In genomic region chr11:74729397-74729796, GRCh38 we compare ENCODE assay signal across 27 cellular contexts. TPM values are rescaled to one million over a fixed set of nuclear protein-coding genes. Genes with fewer than 3 reads are reported as not detected.
A peak's percentile ranks its signal among the peaks of the same experiment; 100 is the strongest.
DNase-seq lines count a peak whose midpoint lies in the region; ATAC-seq, FAIRE-seq and TF ChIP-seq lines count a peak whose summit lies in the region.
"Had no signal": no experiment of that assay in that cellular context is flagged by ENCODE, and none has a peak within 500 bp of the region (broad histone marks: within the 10 kb centered on the region; RNA-seq: fewer than 3 reads in every experiment).

No MANE protein-coding gene starts in this region.

- H3K4me1 Mint-ChIP-seq in nephron = peaks cover 21% of the 10 kb centered on the region

- ATAC-seq in Right ventricle myocardium inferior (no peak), HG02973 (IDR thresholded peaks at IDR 0.05; ENCODE audit: unreplicated experiment) (no peak)

- peak overlapping the region; percentile 27 to 50 (median 35) for H3K4me3 Mint-ChIP-seq in nephron
- H3K4me3 Mint-ChIP-seq: CD4-positive, alpha-beta T cell had no signal

- TF ChIP-seq POLR2A in uterus (IDR thresholded peaks at IDR 0.05) = no peak
- no peak for TF ChIP-seq POLR2A in thyroid gland (IDR thresholded peaks at IDR 0.05)

- DNase-seq in left ventricle myocardium inferior (no peak), Right ventricle myocardium inferior (ENCODE audit: missing footprints) (no peak), small intestine (peak; percentile 26), uterus (peak in 1 of 2 donors; percentile 10), thyroid gland (no peak)
- DNase-seq: 8988T; ACHN; AML-193; BE2C; CD4-positive, alpha-beta T cell; CD8-positive, alpha-beta memory T cell; DMS 273 treated with DMSO at 0.1 percent for 48 hours; DMS79; EL; GDM1; GM23248; H7; HCEC 1CT had no signal

- no peak for TF ChIP-seq CTCF in left ventricle myocardium inferior (IDR thresholded peaks at IDR 0.05; ENCODE audit: borderline replicate concordance)
- TF ChIP-seq CTCF in nephron (IDR thresholded peaks at IDR 0.05; ENCODE audit: unreplicated experiment in 3 of 3) = no peak
- no peak for TF ChIP-seq CTCF in uterus (IDR thresholded peaks at IDR 0.05)
- no peak for TF ChIP-seq CTCF in thyroid gland (IDR thresholded peaks at IDR 0.05)

- H3K4me3 ChIP-seq in left ventricle myocardium inferior = peak overlapping the region; percentile 63
- H3K4me3 ChIP-seq in small intestine (ENCODE audit: low read depth in 1 of 2, low read length in 2 of 2) = no peak overlapping the region
- no peak overlapping the region for H3K4me3 ChIP-seq in uterus
- H3K4me3 ChIP-seq in thyroid gland (replicated peaks in 1 of 3) = no peak overlapping the region
- H3K4me3 ChIP-seq: A549; BLaER1 treated with 17β-estradiol and CSF1 and Interleukin-3, amounts not matched to agents 10 nM and 100 nM; GM23248 had no signal

- no peaks in the 10 kb centered on the region for H3K9me3 ChIP-seq in left ventricle myocardium inferior (replicated peaks)
- H3K9me3 ChIP-seq in small intestine (ENCODE audit: control insufficient read depth, low read depth) = no peaks in the 10 kb centered on the region
- H3K9me3 ChIP-seq in uterus = no peaks in the 10 kb centered on the region
- H3K9me3 ChIP-seq in thyroid gland = no peaks in the 10 kb centered on the region
- H3K9me3 ChIP-seq: A549, BE2C had no signal

- intact Hi-C loops in left ventricle myocardium inferior (cut with micrococcal nuclease) = loop anchor here (10.0 kb wide), 1 partner anchor 95 kb away; no protein-coding TSS in a partner anchor
- intact Hi-C loops in Right ventricle myocardium inferior (cut with DNase I) = loop anchor here (5.0 kb wide), 1 partner anchor 92 kb away; no protein-coding TSS in a partner anchor
- intact Hi-C loops in uterus (cut with DNase I; ENCODE audit: low total_unique reads) = no loop called here
- intact Hi-C loops in thyroid gland (cut with DNase I) = loop anchor here (5.0 to 10.0 kb wide), 2 partner anchors 95 to 117 kb away; no protein-coding TSS in a partner anchor

- FAIRE-seq in small intestine (lab: Jason Lieb, UNC) = no peak
- FAIRE-seq: A549, D721Med, GM12891, GM18507, H1 had no signal

- peaks cover 52% of the 10 kb centered on the region for H3K27me3 ChIP-seq in left ventricle myocardium inferior (ENCODE audit: low read depth)
- peaks cover 7 to 18% of the 10 kb centered on the region in 2 donors for H3K27me3 ChIP-seq in small intestine (ENCODE audit: control insufficient read depth in 2 of 2, insufficient read depth in 2 of 2, low read length in 2 of 2)
- no peaks in the 10 kb centered on the region for H3K27me3 ChIP-seq in uterus
- no peaks in the 10 kb centered on the region for H3K27me3 ChIP-seq in thyroid gland

- no peaks in the 10 kb centered on the region for H3K36me3 Mint-ChIP-seq in nephron (ENCODE audit: low read depth)
- H3K36me3 Mint-ChIP-seq: CD8-positive, alpha-beta memory T cell had no signal

- 34 to 71% (median 60%) methylated on average over 4 of the region's 4 CpGs for WGBS in small intestine, 3 donors
- WGBS in thyroid gland, 2 donors = 84% methylated on average over 4 of the region's 4 CpGs

- H3K4me1 ChIP-seq in left ventricle myocardium inferior (peaks cover 24% of the 10 kb centered on the region), small intestine (ENCODE audit: control insufficient read depth in 2 of 2, insufficient read depth in 1 of 2, low read depth in 1 of 2, low read length in 1 of 2) (peaks cover 0 to 3% of the 10 kb centered on the region in 2 donors), uterus (peaks cover 0 to 7% of the 10 kb centered on the region in 2 donors), thyroid gland (peaks cover 3 to 4% of the 10 kb centered on the region in 2 donors)
- H3K4me1 ChIP-seq: BE2C; BLaER1 treated with 17β-estradiol and CSF1 and Interleukin-3, amounts not matched to agents 10 nM and 100 nM had no signal

- H3K9me3 Mint-ChIP-seq in nephron = no peaks in the 10 kb centered on the region
- H3K9me3 Mint-ChIP-seq: CD4-positive, alpha-beta T cell; CD8-positive, alpha-beta memory T cell had no signal

- no peak overlapping the region for H3K27ac Mint-ChIP-seq in nephron
- H3K27ac Mint-ChIP-seq: CD14-positive monocyte; CD4-positive, alpha-beta T cell; CD8-positive, alpha-beta memory T cell had no signal

- no peak overlapping the region for H3K27ac ChIP-seq in left ventricle myocardium inferior (replicated peaks)
- H3K27ac ChIP-seq in small intestine (ENCODE audit: low read depth in 1 of 2, low read length in 1 of 2) = no peak overlapping the region
- H3K27ac ChIP-seq in uterus = peak overlapping the region; percentile 63 to 80
- H3K27ac ChIP-seq in thyroid gland = no peak overlapping the region
- H3K27ac ChIP-seq: A549; BLaER1 treated with 17β-estradiol and CSF1 and Interleukin-3, amounts not matched to agents 10 nM and 100 nM; GM23248 had no signal

- peaks cover 82% of the 10 kb centered on the region for H3K27me3 Mint-ChIP-seq in nephron (ENCODE audit: low read depth)

- H3K36me3 ChIP-seq in left ventricle myocardium inferior = no peaks in the 10 kb centered on the region
- H3K36me3 ChIP-seq in small intestine (ENCODE audit: control insufficient read depth in 2 of 2, insufficient read depth in 2 of 2, low read length in 2 of 2) = no peaks in the 10 kb centered on the region
- H3K36me3 ChIP-seq in uterus = no peaks in the 10 kb centered on the region
- no peaks in the 10 kb centered on the region for H3K36me3 ChIP-seq in thyroid gland
- H3K36me3 ChIP-seq: BE2C had no signal

RNA-seq across cellular contexts. Expression of gene CHRDL2, which starts 1.8 kb away (rescaled TPM):
- total RNA-seq in left ventricle myocardium inferior (6.5 TPM), Right ventricle myocardium inferior (34.3 TPM), uterus (100 to 1,000 TPM in 1 of 4 donors, 1 to 10 TPM in 1, under 1 TPM in 2; 0.41 to 115 (median 2.9) TPM), thyroid gland (not detected)
- polyA plus RNA-seq in small intestine = 1 to 10 TPM; 1.9 to 8.0 (median 3.1) TPM
- total RNA-seq: CD4-positive, alpha-beta T cell; CD8-positive, alpha-beta memory T cell; GM23248; H7 had no signal
- polyA plus RNA-seq: CD14-positive monocyte; CD8-positive, alpha-beta memory T cell; GM23248 had no signal

RNA-seq across cellular contexts. Expression of gene RNF169, which starts 19.3 kb away (rescaled TPM):
- total RNA-seq in left ventricle myocardium inferior (9.6 TPM), Right ventricle myocardium inferior (10.4 TPM), uterus (10 to 100 TPM; 15.0 to 42.4 (median 25.0) TPM), thyroid gland (10 to 100 TPM; 24.1 to 30.2 (median 27.5) TPM)
- polyA plus RNA-seq in small intestine = 1 to 10 TPM; 1.4 to 3.7 (median 2.0) TPM

Comparison
In these comparisons a context has a peak if more than half of its experiments do, and no peak if none do; other contexts are left out.
1. H3K27ac ChIP-seq: peak in uterus (2 of 2); none in left ventricle myocardium inferior (single experiment), small intestine (0 of 2) and thyroid gland (0 of 3).